8 cellular contexts compared by ENCODE assay signal in the genomic region with DNA sequence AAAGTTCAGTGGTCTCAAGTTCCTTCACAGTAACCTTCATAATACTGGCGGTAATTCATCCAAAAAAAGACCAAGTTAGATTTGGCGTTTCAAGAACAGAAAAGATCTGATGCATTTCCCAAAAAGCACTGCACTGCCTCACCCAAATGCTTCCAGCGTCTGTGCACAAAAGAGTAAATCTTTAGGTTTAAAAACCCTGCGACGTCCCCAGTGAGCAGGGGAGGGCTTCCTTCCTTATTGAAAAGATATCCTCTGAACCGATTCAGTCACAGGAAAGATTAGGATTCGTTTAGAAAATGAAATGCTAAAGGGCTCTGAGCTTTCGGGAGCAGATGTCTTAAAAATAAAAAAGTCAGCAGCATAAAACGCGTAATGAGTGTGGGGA. TPM values are rescaled to one million over a fixed set of nuclear protein-coding genes. Genes with fewer than 3 reads are reported as not detected.
DNase-seq lines count a peak whose midpoint lies in the region; ATAC-seq and TF ChIP-seq lines count a peak whose summit lies in the region.

No MANE protein-coding gene starts in this region.

- H3K9me3 ChIP-seq in mesodermal cell (ENCODE audit: control insufficient read depth, low read length): no peaks in the 10 kb centered on the region

- DNase-seq in GM03348 (ENCODE audit: low spot score): peak; percentile 13
- peak; percentile 43 to 57 for DNase-seq in Kasumi-1 (lab: John Stamatoyannopoulos, UW)
- no peak for DNase-seq in brain microvascular endothelial cell
- DNase-seq in NCI-H774 (lab: John Stamatoyannopoulos, UW): no peak
- DNase-seq in hypothalamus (lab: John Stamatoyannopoulos, UW): no peak

- ATAC-seq in HG02623 (IDR thresholded peaks at IDR 0.05; ENCODE audit: unreplicated experiment): no peak
- ATAC-seq in HG03521 (IDR thresholded peaks at IDR 0.05; ENCODE audit: unreplicated experiment): no peak

- H3K27ac ChIP-seq in brain microvascular endothelial cell: peak overlapping the region; percentile 89
- H3K27ac ChIP-seq in mesodermal cell (ENCODE audit: low read depth, low read length, severe bottlenecking): peak overlapping the region; percentile 92

- H3K4me1 ChIP-seq in mesodermal cell (ENCODE audit: control insufficient read depth, insufficient read depth, low read length, poor library complexity, severe bottlenecking): peaks cover 4% of the 10 kb centered on the region

- WGBS in mesodermal cell (ENCODE audit: insufficient coverage in 2 of 2), 2 experiments: 0 to 8% methylated on average over 7 of the region's 10 CpGs

- no peak for TF ChIP-seq CTCF in brain microvascular endothelial cell (IDR thresholded peaks at IDR 0.05; ENCODE audit: low read depth, low read length, missing control alignments)

- in situ Hi-C loops in brain microvascular endothelial cell (cut with HindIII; ENCODE audit: low pct_ligation_motif_present, low sequenced_read_pairs): no loop called here

- H3K4me3 ChIP-seq in brain microvascular endothelial cell (ENCODE audit: low read depth, low read length) (peak overlapping the region; percentile 91), mesodermal cell (ENCODE audit: extremely low read depth, insufficient read depth, low read length, poor library complexity, severe bottlenecking) (peak overlapping the region; percentile 87)

- H3K27me3 ChIP-seq in brain microvascular endothelial cell (replicated peaks): no peaks in the 10 kb centered on the region

- H3K36me3 ChIP-seq in brain microvascular endothelial cell (replicated peaks): peaks cover 5% of the 10 kb centered on the region
- H3K36me3 ChIP-seq in mesodermal cell (ENCODE audit: control insufficient read depth, insufficient read depth, low read length): peaks cover 36% of the 10 kb centered on the region

RNA-seq across cellular contexts. Expression of gene TBC1D7, which starts 0.7 kb away (rescaled TPM):
- 55.5 TPM for polyA plus RNA-seq in mesodermal cell (2013, experiment 1 of 2)
- polyA plus RNA-seq in mesodermal cell (2013, experiment 2 of 2): 49.7 TPM

Comparison
In these comparisons a context has a peak if more than half of its experiments do, and no peak if none do; other contexts are left out.
1. DNase-seq: peak in GM03348 (single experiment) and Kasumi-1 (2 of 2); none in brain microvascular endothelial cell (single experiment), NCI-H774 (single experiment) and hypothalamus (0 of 51).